Comparison of ENCODE assay signal across 31 cellular contexts in genomic region chr11:70682056-70682455, GRCh38.
"Had no signal": no experiment of that assay in that cellular context is flagged by ENCODE, and none has a peak within 500 bp of the region (broad histone marks: within the 10 kb centered on the region; RNA-seq: fewer than 3 reads in every experiment).

No MANE protein-coding gene starts in this region.

- H3K27me3 Mint-ChIP-seq: activated CD4-positive, alpha-beta memory T cell treated with anti-CD3 and anti-CD28 coated beads, Interleukin-2, amount 10 ng/mL, durations not matched to agents 7 days and 5 days; activated CD4-positive, alpha-beta T cell treated with anti-CD3 and anti-CD28 coated beads, Interleukin-2, amount 10 ng/mL, durations not matched to agents 7 days and 5 days had no signal

- H3K9me3 ChIP-seq: esophagus muscularis mucosa, gastroesophageal sphincter had no signal

- H3K27me3 ChIP-seq: brain microvascular endothelial cell, esophagus muscularis mucosa, foreskin keratinocyte, gastroesophageal sphincter had no signal

- H3K36me3 ChIP-seq: brain microvascular endothelial cell, esophagus muscularis mucosa, gastroesophageal sphincter had no signal

- H3K4me3 ChIP-seq: esophagus muscularis mucosa, gastroesophageal sphincter had no signal

- DNase-seq: activated CD4-positive, alpha-beta memory T cell treated with anti-CD3 and anti-CD28 coated beads, Interleukin-2, amount 10 ng/mL, durations not matched to agents 7 days and 5 days; activated CD4-positive, alpha-beta T cell treated with anti-CD3 and anti-CD28 coated beads for 1 hour; activated CD4-positive, alpha-beta T cell treated with anti-CD3 and anti-CD28 coated beads for 4 hours; activated CD4-positive, alpha-beta T cell treated with anti-CD3 and anti-CD28 coated beads, Interleukin-2, amount 10 ng/mL, durations not matched to agents 7 days and 5 days; activated CD4-positive, alpha-beta T cell treated with anti-CD3 and anti-CD28 coated beads, Interleukin-2, amount 50 U/mL, for 4 hours; activated CD8-positive, alpha-beta memory T cell treated with anti-CD3 and anti-CD28 coated beads, Interleukin-2, amount 50 U/mL, for 48 hours; activated gamma-delta T cell; activated naive CD4-positive, alpha-beta T cell; activated naive CD4-positive, alpha-beta T cell treated with anti-CD3 and anti-CD28 coated beads, Interleukin-2, amount 10 ng/mL, durations not matched to agents 7 days and 5 days; activated naive CD8-positive, alpha-beta T cell treated with anti-CD3 and anti-CD28 coated beads, Interleukin-2, amount 10 ng/mL, durations not matched to agents 7 days and 5 days; activated T-cell treated with anti-CD3 and anti-CD28 coated beads for 4 hours; activated T-cell treated with anti-CD3 and anti-CD28 coated beads, Interleukin-2, amount 50 U/mL, for 24 hours; activated T-cell treated with anti-CD3 and anti-CD28 coated beads, Interleukin-2, amount 50 U/mL, for 72 hours; brain microvascular endothelial cell; cortex of kidney; dermis blood vessel endothelial cell; effector CD4-positive, alpha-beta T cell; effector memory CD8-positive, alpha-beta T cell; erythroblast; foreskin keratinocyte; T-helper 1 cell; T-helper 17 cell; T1000 had no signal

- H3K27ac Mint-ChIP-seq: activated CD4-positive, alpha-beta memory T cell treated with anti-CD3 and anti-CD28 coated beads, Interleukin-2, amount 10 ng/mL, durations not matched to agents 7 days and 5 days; activated CD4-positive, alpha-beta T cell treated with anti-CD3 and anti-CD28 coated beads, Interleukin-2, amount 10 ng/mL, durations not matched to agents 7 days and 5 days; activated naive CD4-positive, alpha-beta T cell treated with anti-CD3 and anti-CD28 coated beads, Interleukin-2, amount 50 U/mL, for 72 hours; activated naive CD8-positive, alpha-beta T cell treated with anti-CD3 and anti-CD28 coated beads, Interleukin-2, amount 10 ng/mL, durations not matched to agents 7 days and 5 days; activated T-cell treated with anti-CD3 and anti-CD28 coated beads, Interleukin-2, amount 50 U/mL, for 24 hours; activated T-cell treated with anti-CD3 and anti-CD28 coated beads, Interleukin-2, amount 50 U/mL, for 72 hours; effector memory CD8-positive, alpha-beta T cell; T-helper 17 cell; T-helper 2 cell treated with Interferon-gamma antibody and Interleukin-4, amounts not matched to agents 5 μg/mL and 100 μg/mL, for 36 hours had no signal

- H3K27ac ChIP-seq: brain microvascular endothelial cell, esophagus muscularis mucosa, foreskin keratinocyte, gastroesophageal sphincter had no signal

- H3K9me3 Mint-ChIP-seq: activated CD4-positive, alpha-beta memory T cell treated with anti-CD3 and anti-CD28 coated beads, Interleukin-2, amount 10 ng/mL, durations not matched to agents 7 days and 5 days; activated CD4-positive, alpha-beta T cell treated with anti-CD3 and anti-CD28 coated beads, Interleukin-2, amount 10 ng/mL, durations not matched to agents 7 days and 5 days; activated naive CD4-positive, alpha-beta T cell treated with anti-CD3 and anti-CD28 coated beads, Interleukin-2, amount 10 ng/mL, durations not matched to agents 7 days and 5 days; activated naive CD4-positive, alpha-beta T cell treated with anti-CD3 and anti-CD28 coated beads, Interleukin-2, amount 50 U/mL, for 72 hours; activated naive CD8-positive, alpha-beta T cell treated with anti-CD3 and anti-CD28 coated beads, Interleukin-2, amount 10 ng/mL, durations not matched to agents 7 days and 5 days; activated T-cell treated with anti-CD3 and anti-CD28 coated beads, Interleukin-2, amount 50 U/mL, for 24 hours; activated T-cell treated with anti-CD3 and anti-CD28 coated beads, Interleukin-2, amount 50 U/mL, for 72 hours; central memory CD8-positive, alpha-beta T cell; effector memory CD8-positive, alpha-beta T cell; T-helper 2 cell treated with Interferon-gamma antibody and Interleukin-4, amounts not matched to agents 5 μg/mL and 100 μg/mL, for 36 hours had no signal

- H3K36me3 Mint-ChIP-seq: activated naive CD4-positive, alpha-beta T cell treated with anti-CD3 and anti-CD28 coated beads, Interleukin-2, amount 10 ng/mL, durations not matched to agents 7 days and 5 days; activated naive CD4-positive, alpha-beta T cell treated with anti-CD3 and anti-CD28 coated beads, Interleukin-2, amount 50 U/mL, for 72 hours; activated naive CD8-positive, alpha-beta T cell treated with anti-CD3 and anti-CD28 coated beads, Interleukin-2, amount 10 ng/mL, durations not matched to agents 7 days and 5 days had no signal

- H3K4me1 Mint-ChIP-seq: activated CD4-positive, alpha-beta memory T cell treated with anti-CD3 and anti-CD28 coated beads, Interleukin-2, amount 10 ng/mL, durations not matched to agents 7 days and 5 days; activated CD4-positive, alpha-beta T cell treated with anti-CD3 and anti-CD28 coated beads, Interleukin-2, amount 10 ng/mL, durations not matched to agents 7 days and 5 days; activated naive CD4-positive, alpha-beta T cell treated with anti-CD3 and anti-CD28 coated beads, Interleukin-2, amount 10 ng/mL, durations not matched to agents 7 days and 5 days; central memory CD8-positive, alpha-beta T cell; T-helper 17 cell had no signal

- H3K4me1 ChIP-seq: esophagus muscularis mucosa, foreskin keratinocyte, gastroesophageal sphincter had no signal

- FAIRE-seq: astrocyte, bronchial epithelial cell, colon had no signal

- H3K4me3 Mint-ChIP-seq: activated CD4-positive, alpha-beta memory T cell treated with anti-CD3 and anti-CD28 coated beads, Interleukin-2, amount 10 ng/mL, durations not matched to agents 7 days and 5 days; activated CD4-positive, alpha-beta T cell treated with anti-CD3 and anti-CD28 coated beads, Interleukin-2, amount 10 ng/mL, durations not matched to agents 7 days and 5 days; activated naive CD4-positive, alpha-beta T cell treated with anti-CD3 and anti-CD28 coated beads, Interleukin-2, amount 10 ng/mL, durations not matched to agents 7 days and 5 days; activated naive CD8-positive, alpha-beta T cell treated with anti-CD3 and anti-CD28 coated beads, Interleukin-2, amount 10 ng/mL, durations not matched to agents 7 days and 5 days; activated T-cell treated with anti-CD3 and anti-CD28 coated beads, Interleukin-2, amount 50 U/mL, for 24 hours; activated T-cell treated with anti-CD3 and anti-CD28 coated beads, Interleukin-2, amount 50 U/mL, for 72 hours; central memory CD8-positive, alpha-beta T cell; effector memory CD8-positive, alpha-beta T cell; T-helper 17 cell; T-helper 2 cell treated with Interferon-gamma antibody and Interleukin-4, amounts not matched to agents 5 μg/mL and 100 μg/mL, for 36 hours had no signal

- ATAC-seq: activated naive CD4-positive, alpha-beta T cell treated with anti-CD3 and anti-CD28 coated beads, Interleukin-2, amount 50 U/mL, for 72 hours; activated T-cell treated with anti-CD3 and anti-CD28 coated beads, Interleukin-2, amount 50 U/mL, for 72 hours; effector memory CD8-positive, alpha-beta T cell; foreskin keratinocyte; gastroesophageal sphincter; T-helper 17 cell had no signal
